In the genomic region with DNA sequence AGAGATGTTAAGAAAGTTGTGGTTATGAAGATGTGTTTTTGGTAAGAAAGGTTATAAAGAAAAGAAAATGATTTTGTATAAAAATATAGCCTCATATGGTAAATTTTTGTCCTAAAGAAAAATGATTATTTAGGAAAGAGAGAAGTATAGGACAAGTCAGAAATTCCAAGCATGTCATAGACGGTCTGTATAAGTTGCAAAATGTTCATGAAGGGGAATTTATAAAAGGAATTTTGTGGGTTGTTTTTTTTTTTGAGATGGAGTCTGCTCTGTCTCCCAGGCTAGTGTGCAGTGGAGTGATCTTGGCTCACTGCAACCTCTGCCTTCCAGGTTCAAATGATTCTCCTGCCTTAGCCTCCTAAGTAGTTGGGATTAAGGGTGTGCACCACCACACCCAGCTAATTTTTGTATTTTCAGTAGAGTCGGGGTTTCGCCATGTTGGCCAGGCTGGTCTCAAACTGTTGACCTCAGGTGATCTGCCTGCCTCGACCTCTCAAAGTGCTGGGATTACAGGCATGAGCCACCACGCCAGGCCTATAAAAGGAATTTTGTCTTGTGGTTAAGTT, we compare ENCODE assay signal across 1 cellular context.
TF ChIP-seq lines count a peak whose summit lies in the region.

No MANE protein-coding gene starts in this region.

TF ChIP-seq in HEK293, 187 proteins besides CTCF, POLR2A, EP300 and RAD21 (continued from another document):
- TF ChIP-seq ZNF510 (tag by site-specific recombination; IDR thresholded peaks at IDR 0.05; ENCODE audit: insufficient replicate concordance), result peak; percentile 91
- TF ChIP-seq, protein P1, sequence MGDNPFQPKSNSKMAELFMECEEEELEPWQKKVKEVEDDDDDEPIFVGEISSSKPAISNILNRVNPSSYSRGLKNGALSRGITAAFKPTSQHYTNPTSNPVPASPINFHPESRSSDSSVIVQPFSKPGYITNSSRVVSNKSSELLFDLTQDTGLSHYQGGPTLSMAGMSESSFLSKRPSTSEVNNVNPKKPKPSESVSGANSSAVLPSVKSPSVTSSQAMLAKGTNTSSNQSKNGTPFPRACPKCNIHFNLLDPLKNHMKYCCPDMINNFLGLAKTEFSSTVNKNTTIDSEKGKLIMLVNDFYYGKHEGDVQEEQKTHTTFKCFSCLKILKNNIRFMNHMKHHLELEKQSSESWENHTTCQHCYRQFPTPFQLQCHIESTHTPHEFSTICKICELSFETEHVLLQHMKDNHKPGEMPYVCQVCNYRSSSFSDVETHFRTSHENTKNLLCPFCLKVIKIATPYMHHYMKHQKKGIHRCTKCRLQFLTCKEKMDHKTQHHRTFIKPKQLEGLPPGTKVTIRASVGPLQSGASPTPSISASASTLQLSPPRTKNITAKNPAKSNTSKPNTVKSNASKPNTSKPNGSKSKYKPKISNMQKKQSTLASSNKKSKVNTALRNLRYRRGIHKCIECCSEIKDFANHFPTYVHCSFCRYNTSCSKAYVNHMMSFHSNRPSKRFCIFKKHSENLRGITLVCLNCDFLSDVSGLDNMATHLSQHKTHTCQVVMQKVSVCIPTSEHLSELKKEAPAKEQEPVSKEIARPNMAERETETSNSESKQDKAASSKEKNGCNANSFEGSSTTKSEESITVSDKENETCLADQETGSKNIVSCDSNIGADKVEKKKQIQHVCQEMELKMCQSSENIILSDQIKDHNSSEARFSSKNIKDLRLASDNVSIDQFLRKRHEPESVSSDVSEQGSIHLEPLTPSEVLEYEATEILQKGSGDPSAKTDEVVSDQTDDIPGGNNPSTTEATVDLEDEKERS (tag by site-specific recombination; IDR thresholded peaks at IDR 0.05), result peak; percentile 96
- TF ChIP-seq, protein P2, sequence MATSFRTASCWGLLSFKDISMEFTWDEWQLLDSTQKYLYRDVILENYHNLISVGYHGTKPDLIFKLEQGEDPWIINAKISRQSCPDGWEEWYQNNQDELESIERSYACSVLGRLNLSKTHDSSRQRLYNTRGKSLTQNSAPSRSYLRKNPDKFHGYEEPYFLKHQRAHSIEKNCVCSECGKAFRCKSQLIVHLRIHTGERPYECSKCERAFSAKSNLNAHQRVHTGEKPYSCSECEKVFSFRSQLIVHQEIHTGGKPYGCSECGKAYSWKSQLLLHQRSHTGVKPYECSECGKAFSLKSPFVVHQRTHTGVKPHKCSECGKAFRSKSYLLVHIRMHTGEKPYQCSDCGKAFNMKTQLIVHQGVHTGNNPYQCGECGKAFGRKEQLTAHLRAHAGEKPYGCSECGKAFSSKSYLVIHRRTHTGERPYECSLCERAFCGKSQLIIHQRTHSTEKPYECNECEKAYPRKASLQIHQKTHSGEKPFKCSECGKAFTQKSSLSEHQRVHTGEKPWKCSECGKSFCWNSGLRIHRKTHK (tag by site-specific recombination; IDR thresholded peaks at IDR 0.05), result peak; percentile 37; the same call in 1 of the 2 replicates
- TF ChIP-seq ZNF529 (tag by site-specific recombination; IDR thresholded peaks at IDR 0.05; ENCODE audit: insufficient replicate concordance), result peak; percentile 76
- TF ChIP-seq ZNF701 (tag by site-specific recombination; IDR thresholded peaks at IDR 0.05), result peak; percentile 76; the same call in 1 of the 2 replicates
